ENCODE assay signal across 8 cellular contexts in genomic region chr12:120115692-120116442, GRCh38. TPM values are rescaled to one million over a fixed set of nuclear protein-coding genes. Genes with fewer than 3 reads are reported as not detected.
DNase-seq lines count a peak whose midpoint lies in the region; ATAC-seq and TF ChIP-seq lines count a peak whose summit lies in the region.

No MANE protein-coding gene starts in this region.

- H3K4me3 ChIP-seq in hepatocyte (peak overlapping the region; percentile 87), smooth muscle cell (peak overlapping the region; percentile 72)

- intact Hi-C loops in activated T-helper 2 cell treated with anti-CD3 and anti-CD28 coated beads, Interferon-gamma antibody, Interleukin-2, Interleukin-4, amounts not matched to agents 10 μg/mL and 5 μg/mL and 100 μg/mL, durations not matched to agents 14 hours and 24 hours and 36 hours (cut with micrococcal nuclease), result loop anchor here (2.0 to 5.0 kb wide), 3 partner anchors 79 to 136 kb away; partner anchors contain the start of genes BICDL1 and GCN1

- no peaks in the 10 kb centered on the region for H3K9me3 Mint-ChIP-seq in activated T-helper 2 cell treated with anti-CD3 and anti-CD28 coated beads, Interferon-gamma antibody, Interleukin-2, Interleukin-4, amounts not matched to agents 10 μg/mL and 5 μg/mL and 100 μg/mL, durations not matched to agents 14 hours and 24 hours and 36 hours

- peak overlapping the region; percentile 99 for H3K4me3 Mint-ChIP-seq in activated T-helper 2 cell treated with anti-CD3 and anti-CD28 coated beads, Interferon-gamma antibody, Interleukin-2, Interleukin-4, amounts not matched to agents 10 μg/mL and 5 μg/mL and 100 μg/mL, durations not matched to agents 14 hours and 24 hours and 36 hours (ENCODE audit: low read depth)

- peaks cover 59% of the 10 kb centered on the region for H3K79me2 ChIP-seq in hepatocyte
- peaks cover 51% of the 10 kb centered on the region for H3K79me2 ChIP-seq in smooth muscle cell (ENCODE audit: low read depth)

- DNase-seq in ACHN (peak; percentile 73), LoVo (ENCODE audit: low spot score) (peak; percentile 64), hepatocyte (ENCODE audit: low spot score) (peak; percentile 58), smooth muscle cell (lab: John Stamatoyannopoulos, UW; ENCODE audit: unreplicated experiment) (no peak), NCI-H1436 (lab: John Stamatoyannopoulos, UW) (no peak), hippocampal formation (lab: John Stamatoyannopoulos, UW) (no peak)
- DNase-seq in activated T-helper 2 cell treated with anti-CD3 and anti-CD28 coated beads, Interferon-gamma antibody, Interleukin-2, Interleukin-4, amounts not matched to agents 10 μg/mL and 5 μg/mL and 100 μg/mL, durations not matched to agents 14 hours and 24 hours and 36 hours (ENCODE audit: low spot score), result peak; percentile 29

- no peaks in the 10 kb centered on the region for H3K9me3 ChIP-seq in hepatocyte (ENCODE audit: low read depth)
- H3K9me3 ChIP-seq in smooth muscle cell (replicated peaks; ENCODE audit: low read depth), result no peaks in the 10 kb centered on the region

- H3K27ac Mint-ChIP-seq in activated T-helper 2 cell treated with anti-CD3 and anti-CD28 coated beads, Interferon-gamma antibody, Interleukin-2, Interleukin-4, amounts not matched to agents 10 μg/mL and 5 μg/mL and 100 μg/mL, durations not matched to agents 14 hours and 24 hours and 36 hours, result peak overlapping the region; percentile 96

- H3K9me2 ChIP-seq in hepatocyte (replicated peaks; ENCODE audit: insufficient read depth), result no peaks in the 10 kb centered on the region

- peak overlapping the region; percentile 95 for H3K4me2 ChIP-seq in hepatocyte
- H3K4me2 ChIP-seq in smooth muscle cell, result peak overlapping the region; percentile 91

- TF ChIP-seq CTCF in hepatocyte (IDR thresholded peaks at IDR 0.05; ENCODE audit: poor library complexity), result no peak
- TF ChIP-seq CTCF in smooth muscle cell (IDR thresholded peaks at IDR 0.05; ENCODE audit: borderline replicate concordance, insufficient read depth, poor library complexity, severe bottlenecking), result no peak

- peak overlapping the region; percentile 81 for H3K9ac ChIP-seq in smooth muscle cell (ENCODE audit: low read depth)

- H3K4me1 ChIP-seq in hepatocyte (ENCODE audit: insufficient read depth) (peaks cover 27% of the 10 kb centered on the region), smooth muscle cell (ENCODE audit: low read depth) (peaks cover 26% of the 10 kb centered on the region)

- H4K20me1 ChIP-seq in hepatocyte (ENCODE audit: insufficient read depth, poor library complexity, severe bottlenecking) (peaks cover 32% of the 10 kb centered on the region), smooth muscle cell (ENCODE audit: low read depth) (peaks cover 54% of the 10 kb centered on the region)

- peaks cover 59% of the 10 kb centered on the region for H3K36me3 Mint-ChIP-seq in activated T-helper 2 cell treated with anti-CD3 and anti-CD28 coated beads, Interferon-gamma antibody, Interleukin-2, Interleukin-4, amounts not matched to agents 10 μg/mL and 5 μg/mL and 100 μg/mL, durations not matched to agents 14 hours and 24 hours and 36 hours (ENCODE audit: low read depth)

- H3K27me3 ChIP-seq in hepatocyte (no peaks in the 10 kb centered on the region), smooth muscle cell (ENCODE audit: low read depth) (no peaks in the 10 kb centered on the region)

- no peaks in the 10 kb centered on the region for H3K27me3 Mint-ChIP-seq in activated T-helper 2 cell treated with anti-CD3 and anti-CD28 coated beads, Interferon-gamma antibody, Interleukin-2, Interleukin-4, amounts not matched to agents 10 μg/mL and 5 μg/mL and 100 μg/mL, durations not matched to agents 14 hours and 24 hours and 36 hours (ENCODE audit: low read depth)

- peaks cover 63% of the 10 kb centered on the region for H3K4me1 Mint-ChIP-seq in activated T-helper 2 cell treated with anti-CD3 and anti-CD28 coated beads, Interferon-gamma antibody, Interleukin-2, Interleukin-4, amounts not matched to agents 10 μg/mL and 5 μg/mL and 100 μg/mL, durations not matched to agents 14 hours and 24 hours and 36 hours (ENCODE audit: low read depth)

- ATAC-seq in GM18511 (IDR thresholded peaks at IDR 0.05; ENCODE audit: unreplicated experiment), result peak; percentile 1

- H3K27ac ChIP-seq in hepatocyte (peak overlapping the region; percentile 90), smooth muscle cell (ENCODE audit: low read depth) (peak overlapping the region; percentile 12)

- H2AFZ ChIP-seq in hepatocyte, result no peak overlapping the region
- H2AFZ ChIP-seq in smooth muscle cell (ENCODE audit: low read depth), result no peak overlapping the region

- in situ Hi-C loops in ACHN (cut with HindIII; ENCODE audit: low pct_ligation_motif_present, low pct_unique_long_range_greater_than_20kb, low sequenced_read_pairs), result no loop called here

- H3K36me3 ChIP-seq in hepatocyte (replicated peaks; ENCODE audit: insufficient read depth, low read depth) (no peaks in the 10 kb centered on the region), smooth muscle cell (ENCODE audit: low read depth) (no peaks in the 10 kb centered on the region)

- peaks cover 16% of the 10 kb centered on the region for H3F3A ChIP-seq in smooth muscle cell (ENCODE audit: low read depth)

- 46% methylated on average over 12 of the region's 31 CpGs for WGBS in hepatocyte (ENCODE audit: low lambda C conversion rate, missing lambda C conversion rate)
- 18% methylated on average over 29 of the region's 31 CpGs for WGBS in smooth muscle cell (ENCODE audit: low lambda C conversion rate)

RNA-seq across cellular contexts. Expression of gene RAB35, which starts 0.7 kb away (rescaled TPM):
- 86.5 and 87.0 TPM in 2 replicates for total RNA-seq in activated T-helper 2 cell treated with anti-CD3 and anti-CD28 coated beads, Interferon-gamma antibody, Interleukin-2, Interleukin-4, amounts not matched to agents 10 μg/mL and 5 μg/mL and 100 μg/mL, durations not matched to agents 14 hours and 24 hours and 36 hours
- total RNA-seq in hepatocyte, result 22.0 and 22.6 TPM in 2 replicates
- polyA plus RNA-seq in hepatocyte, result 24.0 and 26.0 TPM in 2 replicates
- 17.9 and 19.3 TPM in 2 replicates for total RNA-seq in smooth muscle cell
- 19.1 and 21.9 TPM in 2 replicates for polyA plus RNA-seq in smooth muscle cell

Comparison
In these comparisons a context has a peak if more than half of its experiments do, and no peak if none do; other contexts are left out.
1. DNase-seq: peak in ACHN (single experiment), LoVo (single experiment), activated T-helper 2 cell treated with anti-CD3 and anti-CD28 coated beads, Interferon-gamma antibody, Interleukin-2, Interleukin-4, amounts not matched to agents 10 μg/mL and 5 μg/mL and 100 μg/mL, durations not matched to agents 14 hours and 24 hours and 36 hours (single experiment) and hepatocyte (single experiment); none in smooth muscle cell (single experiment), NCI-H1436 (single experiment) and hippocampal formation (0 of 2).